24 cellular contexts compared by ENCODE assay signal in genomic region chrX:107599371-107599970, GRCh38. TPM values are rescaled to one million over a fixed set of nuclear protein-coding genes. Genes with fewer than 3 reads are reported as not detected.
DNase-seq lines count a peak whose midpoint lies in the region; FAIRE-seq and TF ChIP-seq lines count a peak whose summit lies in the region.
"Had no signal": no experiment of that assay in that cellular context is flagged by ENCODE, and none has a peak within 500 bp of the region (broad histone marks: within the 10 kb centered on the region; RNA-seq: fewer than 3 reads in every experiment).

No MANE protein-coding gene starts in this region.

- H4K8ac ChIP-seq in H9 (replicated peaks; ENCODE audit: insufficient read length, low read depth, low read length) = no peak overlapping the region

- H3K9me3 ChIP-seq in H9 (ENCODE audit: control insufficient read depth, low read depth, low read length) = no peaks in the 10 kb centered on the region
- H3K9me3 ChIP-seq: MG63 had no signal

- no peak overlapping the region for H2AFZ ChIP-seq in H9 (ENCODE audit: low read length)

- H4K20me1 ChIP-seq in H9 (ENCODE audit: control insufficient read depth, insufficient read depth, insufficient read length) = no peaks in the 10 kb centered on the region

- H3K4me3 ChIP-seq in choroid plexus epithelial cell (ENCODE audit: low read depth, low read length) = no peak overlapping the region
- H3K4me3 ChIP-seq: GM12878, MG63, SK-N-MC had no signal

- peaks cover 14 to 27% of the 10 kb centered on the region in 2 experiments for H3K4me1 Mint-ChIP-seq in H9

- H3K23ac ChIP-seq in H9 (ENCODE audit: insufficient read length, low read depth, low read length) = no peak overlapping the region

- no peak overlapping the region for H2BK120ac ChIP-seq in H9 (ENCODE audit: low read depth, low read length, poor library complexity, severe bottlenecking)

- no peaks in the 10 kb centered on the region for H3K79me2 ChIP-seq in H9 (ENCODE audit: insufficient read depth, low read length)

- no peak overlapping the region for H3K18ac ChIP-seq in H9 (ENCODE audit: insufficient read length, low read depth, low read length)

- H3K79me1 ChIP-seq in H9 (ENCODE audit: insufficient read depth, low read depth, low read length, poor library complexity, severe bottlenecking) = no peaks in the 10 kb centered on the region

- no CpG with 5 or more reads among the region's 6 CpGs for WGBS in H9 (ENCODE audit: extremely low coverage, insufficient read length, low lambda C conversion rate)

- peaks cover 0 to 42% of the 10 kb centered on the region in 2 experiments; a peak in 2 of 5 replicates for H3K9me3 Mint-ChIP-seq in H9
- H3K9me3 Mint-ChIP-seq: CD4-positive, alpha-beta T cell had no signal

- no peak overlapping the region for H2BK12ac ChIP-seq in H9 (ENCODE audit: insufficient read length, low read depth, low read length)

- no peak overlapping the region for H2BK15ac ChIP-seq in H9 (ENCODE audit: low read depth, low read length)

- H3K9ac ChIP-seq in H9 (ENCODE audit: extremely low read depth, insufficient read length, low read length) = no peak overlapping the region

- DNase-seq in AG20443 (ENCODE audit: low spot score) (peak; percentile 20), H9 (peak; percentile 63), choroid plexus epithelial cell (ENCODE audit: low read depth) (peak; percentile 23), inferior parietal cortex (ENCODE audit: extremely low spot score) (peak; percentile 1), GM19239 (ENCODE audit: insufficient read length, low spot score) (no peak), COLO829 (ENCODE audit: low spot score) (no peak), NCI-H1436 (lab: John Stamatoyannopoulos, UW) (no peak), HUDEP-2 (lab: John Stamatoyannopoulos, UW; ENCODE audit: unreplicated experiment in 76 of 76) (no peak)
- DNase-seq: 8988T; CD4-positive, alpha-beta T cell; HCEC 1CT; Kasumi-1; MG63; NCI-H1048; NCI-H146; NCI-H2081; NCI-H446 treated with DMSO at 0.1 percent for 48 hours; NCI-H748 treated with DMSO at 0.1 percent for 48 hours; NK-92 treated with Interleukin-12 subunit alpha and Interleukin-12 subunit beta, amount 100 ng/mL, for 24 hours; Right ventricle myocardium superior had no signal

- H3K14ac ChIP-seq in H9 (ENCODE audit: insufficient read depth, low read length) = no peak overlapping the region

- H3K4ac ChIP-seq in H9 (ENCODE audit: low read depth, low read length) = no peak overlapping the region

- no peak for TF ChIP-seq CTCF in H9 (conservative IDR thresholded peaks at IDR 0.05)
- no peak for TF ChIP-seq CTCF in choroid plexus epithelial cell (conservative IDR thresholded peaks at IDR 0.05; ENCODE audit: low read depth, low read length)

- H3T11ph ChIP-seq in H9 (ENCODE audit: low read length) = no peak overlapping the region

- H3K4me2 ChIP-seq in H9 (ENCODE audit: insufficient read depth, insufficient read length, low read length) = no peak overlapping the region

- H2AK5ac ChIP-seq in H9 (ENCODE audit: insufficient read length, low read length) = no peak overlapping the region

- H3K23me2 ChIP-seq in H9 (ENCODE audit: insufficient read length, low read depth, low read length, poor library complexity, severe bottlenecking) = no peaks in the 10 kb centered on the region

- no peak for FAIRE-seq in GM19239 (lab: Jason Lieb, UNC)
- FAIRE-seq: GM12878, GM18507, RCC 7860 had no signal

- no peak overlapping the region for H3K56ac ChIP-seq in H9 (ENCODE audit: insufficient read length, low read depth, low read length)

- H3K27ac Mint-ChIP-seq in H9 = peak overlapping the region in 2 of 3 experiments; percentile 36 to 76; a peak in 2 of 7 replicates
- H3K27ac Mint-ChIP-seq: CD4-positive, alpha-beta T cell had no signal

- no peaks in the 10 kb centered on the region; the same call in 1 of the 2 replicates for H3K27me3 Mint-ChIP-seq in H9 (ENCODE audit: low read depth)
- H3K27me3 Mint-ChIP-seq: CD4-positive, alpha-beta T cell had no signal

- H2BK5ac ChIP-seq in H9 (ENCODE audit: insufficient read length, low read length) = no peak overlapping the region

- H3K4me3 Mint-ChIP-seq in H9 = no peak overlapping the region
- H3K4me3 Mint-ChIP-seq: CD4-positive, alpha-beta T cell had no signal

- no peak overlapping the region for H3K27ac ChIP-seq in H9 (ENCODE audit: insufficient read length, low read depth, low read length)
- H3K27ac ChIP-seq: SK-N-MC had no signal

- H2BK20ac ChIP-seq in H9 (ENCODE audit: low read depth, low read length, poor library complexity, severe bottlenecking) = no peak overlapping the region

- no peaks in the 10 kb centered on the region; the same call in 1 of the 2 replicates for H3K4me1 ChIP-seq in H9 (ENCODE audit: insufficient read depth, low read length)

- no peaks in the 10 kb centered on the region for H3K36me3 Mint-ChIP-seq in H9 (ENCODE audit: insufficient read depth in 1 of 3, low read depth in 3 of 3)

- H4K91ac ChIP-seq in H9 (ENCODE audit: insufficient read length, low read depth, low read length) = no peak overlapping the region

- no peak overlapping the region for H4K5ac ChIP-seq in H9 (ENCODE audit: insufficient read length, low read depth, low read length)

- H3K27me3 ChIP-seq in H9 (ENCODE audit: insufficient read depth, low read length) = no peaks in the 10 kb centered on the region
- H3K27me3 ChIP-seq: MG63 had no signal

RNA-seq across cellular contexts. Expression of gene PRPS1, which starts 28.8 kb away (rescaled TPM):
- total RNA-seq in H9 (2021) = 90.5 and 91.3 TPM in 2 replicates

Comparison
In these comparisons a context has a peak if more than half of its experiments do, and no peak if none do; other contexts are left out.
1. DNase-seq: peak in AG20443 (single experiment), H9 (single experiment), choroid plexus epithelial cell (single experiment) and inferior parietal cortex (single experiment); none in GM19239 (single experiment), COLO829 (single experiment), NCI-H1436 (single experiment) and HUDEP-2 (0 of 76).